ENCODE assay signal across 20 cellular contexts in the genomic region with DNA sequence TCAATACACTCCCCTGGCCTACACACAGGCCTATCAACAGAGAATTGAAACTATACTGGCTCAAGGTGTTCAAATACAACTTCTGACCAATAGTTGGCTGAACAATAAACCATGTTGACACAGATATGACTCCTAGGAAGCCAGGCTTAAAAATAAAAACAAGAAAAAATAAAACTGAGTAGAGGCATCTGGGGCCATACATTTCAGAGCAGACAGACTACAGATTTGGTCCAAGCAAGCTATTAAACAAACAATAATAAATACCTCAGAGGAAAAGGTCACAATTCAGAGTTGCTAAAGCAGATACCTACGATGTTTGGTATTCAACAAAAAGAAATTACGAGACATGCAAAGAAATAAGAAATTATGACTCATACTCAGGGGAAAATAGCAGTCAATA.
DNase-seq lines count a peak whose midpoint lies in the region; ATAC-seq and TF ChIP-seq lines count a peak whose summit lies in the region.
"Had no signal": no experiment of that assay in that cellular context is flagged by ENCODE, and none has a peak within 500 bp of the region (broad histone marks: within the 10 kb centered on the region; RNA-seq: fewer than 3 reads in every experiment).

No MANE protein-coding gene starts in this region.

- no peak for TF ChIP-seq POLR2A in gastrocnemius medialis (IDR thresholded peaks at IDR 0.05)
- no peak for TF ChIP-seq POLR2A in sigmoid colon (IDR thresholded peaks at IDR 0.05)

- H3K9ac ChIP-seq in PC-3 (ENCODE audit: low read length), result 0 out of 2 replicates have a peak overlapping the region, but pooled peaks have one; percentile 51
- H3K9ac ChIP-seq in smooth muscle cell (ENCODE audit: low read depth), result no peak overlapping the region

- H3K27me3 ChIP-seq in PC-3 (ENCODE audit: low read length), result no peaks in the 10 kb centered on the region
- H3K27me3 ChIP-seq in smooth muscle cell (ENCODE audit: low read depth), result no peaks in the 10 kb centered on the region
- H3K27me3 ChIP-seq in gastrocnemius medialis, result no peaks in the 10 kb centered on the region
- no peaks in the 10 kb centered on the region for H3K27me3 ChIP-seq in sigmoid colon
- H3K27me3 ChIP-seq: Peyer's patch had no signal

- TF ChIP-seq EP300 in sigmoid colon (IDR thresholded peaks at IDR 0.05), result no peak

- BruUV-seq in PC-3 (replicated peaks; lab: Mats Ljungman, UMichigan), result no TSS peak

- DNase-seq in EH (ENCODE audit: low read depth) (peak; percentile 67), HCEC 1CT (peak; percentile 3), PC-3 (peak; percentile 90), smooth muscle cell (lab: John Stamatoyannopoulos, UW; ENCODE audit: unreplicated experiment) (no peak), DMS 273 treated with DMSO at 0.1 percent for 48 hours (lab: John Stamatoyannopoulos, UW) (no peak), gastrocnemius medialis (no peak), sigmoid colon (no peak)
- DNase-seq: AML-193; C1 segment of cervical spinal cord; Caco-2; CD8-positive, alpha-beta T cell; DMS79 treated with DMSO at 0.1 percent for 48 hours; Kasumi-1; NCI-H2029; NCI-H526 treated with DMSO at 0.1 percent for 48 hours; Peyer's patch; SIG-M5 had no signal

- ATAC-seq in PC-3 (peak; percentile 89), gastrocnemius medialis (no peak)
- ATAC-seq: CD8-positive, alpha-beta T cell; HCT116; HepG2 had no signal

- H4K20me1 ChIP-seq in PC-3 (ENCODE audit: low read length) (no peaks in the 10 kb centered on the region), smooth muscle cell (ENCODE audit: low read depth) (no peaks in the 10 kb centered on the region)

- H3K4me1 ChIP-seq in PC-3 (ENCODE audit: insufficient read depth, low read length) (peaks cover 28% of the 10 kb centered on the region), smooth muscle cell (ENCODE audit: low read depth) (no peaks in the 10 kb centered on the region), gastrocnemius medialis (no peaks in the 10 kb centered on the region), sigmoid colon (no peaks in the 10 kb centered on the region)
- H3K4me1 ChIP-seq: Caco-2, Peyer's patch had no signal

- H3K79me2 ChIP-seq in PC-3 (ENCODE audit: low read length) (no peaks in the 10 kb centered on the region), smooth muscle cell (ENCODE audit: low read depth) (no peaks in the 10 kb centered on the region)

- 78% methylated on average over 2 of the region's 2 CpGs for WGBS in smooth muscle cell (ENCODE audit: low lambda C conversion rate)
- 87 to 89% methylated on average over 2 of the region's 2 CpGs for WGBS in sigmoid colon, 2 donors

- H3F3A ChIP-seq in PC-3 (ENCODE audit: low read length, unreplicated experiment) (peaks cover 18% of the 10 kb centered on the region), smooth muscle cell (ENCODE audit: low read depth) (no peaks in the 10 kb centered on the region)

- in situ Hi-C loops in gastrocnemius medialis (cut with MboI; ENCODE audit: low sequenced_read_pairs in 4 of 4), result no loop called here

- no peaks in the 10 kb centered on the region for H3K36me3 ChIP-seq in PC-3 (ENCODE audit: low read depth, low read length)
- no peaks in the 10 kb centered on the region for H3K36me3 ChIP-seq in smooth muscle cell (ENCODE audit: low read depth)
- H3K36me3 ChIP-seq in gastrocnemius medialis, result no peaks in the 10 kb centered on the region
- no peaks in the 10 kb centered on the region for H3K36me3 ChIP-seq in sigmoid colon
- H3K36me3 ChIP-seq: Peyer's patch had no signal

- H3K9me3 ChIP-seq in PC-3 (ENCODE audit: low read length), result no peaks in the 10 kb centered on the region
- no peaks in the 10 kb centered on the region for H3K9me3 ChIP-seq in smooth muscle cell (replicated peaks; ENCODE audit: low read depth)
- no peaks in the 10 kb centered on the region for H3K9me3 ChIP-seq in gastrocnemius medialis
- H3K9me3 ChIP-seq in sigmoid colon, result no peaks in the 10 kb centered on the region
- H3K9me3 ChIP-seq: Caco-2, Peyer's patch had no signal

- peak overlapping the region; percentile 55 for H3K4me2 ChIP-seq in PC-3 (ENCODE audit: low read length)
- H3K4me2 ChIP-seq in smooth muscle cell, result no peak overlapping the region

- intact Hi-C loops in PC-3 (cut with micrococcal nuclease), result loop anchor here (2.0 to 10.0 kb wide), 4 partner anchors 15 to 200 kb away; no protein-coding TSS in a partner anchor
- intact Hi-C loops in gastrocnemius medialis (cut with DNase I; ENCODE audit: low total_unique reads), result no loop called here
- intact Hi-C loops in sigmoid colon (cut with DNase I), result no loop called here

- no peaks in the 10 kb centered on the region for H3K9me2 ChIP-seq in PC-3 (replicated peaks; ENCODE audit: low read length)

- POLR2A ChIA-PET in PC-3 (lab: Charles Lee; ENCODE audit: unreplicated experiment), result no interaction called here

- no peak for TF ChIP-seq CTCF in PC-3 (conservative IDR thresholded peaks at IDR 0.05; ENCODE audit: low read depth, low read length)
- no peak for TF ChIP-seq CTCF in smooth muscle cell (IDR thresholded peaks at IDR 0.05; ENCODE audit: borderline replicate concordance, insufficient read depth, poor library complexity, severe bottlenecking)
- TF ChIP-seq CTCF in gastrocnemius medialis (IDR thresholded peaks at IDR 0.05 in 4 of 5, conservative IDR thresholded peaks at IDR 0.05 in 1 of 5), result no peak
- TF ChIP-seq CTCF in sigmoid colon (IDR thresholded peaks at IDR 0.05), result no peak

- H3K27ac ChIP-seq in PC-3 (ENCODE audit: low read length), result peak overlapping the region; percentile 95
- peak overlapping the region; percentile 7 for H3K27ac ChIP-seq in smooth muscle cell (ENCODE audit: low read depth)
- H3K27ac ChIP-seq in gastrocnemius medialis, result no peak overlapping the region
- H3K27ac ChIP-seq in sigmoid colon, result no peak overlapping the region
- H3K27ac ChIP-seq: Peyer's patch, SK-N-MC had no signal

- CTCF ChIA-PET in PC-3 (lab: Charles Lee), result interaction anchor here (0.6 kb wide), 2 partner anchors 101 to 351 kb away, joined by 3 to 4 read pairs; no protein-coding TSS in a partner anchor

- H2AFZ ChIP-seq in PC-3 (ENCODE audit: low read length), result no peak overlapping the region
- H2AFZ ChIP-seq in smooth muscle cell (ENCODE audit: low read depth), result peak overlapping the region; percentile 2

- H3K4me3 ChIP-seq in PC-3 (ENCODE audit: low read length) (no peak overlapping the region; the same call in 1 of the 2 replicates), smooth muscle cell (no peak overlapping the region), gastrocnemius medialis (no peak overlapping the region), sigmoid colon (no peak overlapping the region)
- H3K4me3 ChIP-seq: Peyer's patch, SK-N-MC had no signal

Comparison
In these comparisons a context has a peak if more than half of its experiments do, and no peak if none do; other contexts are left out.
1. DNase-seq: peak in EH (single experiment), HCEC 1CT (single experiment) and PC-3 (single experiment); none in smooth muscle cell (single experiment), DMS 273 treated with DMSO at 0.1 percent for 48 hours (single experiment), gastrocnemius medialis (0 of 2) and sigmoid colon (single experiment).
2. H3K27ac ChIP-seq: peak in PC-3 (single experiment) and smooth muscle cell (single experiment); none in gastrocnemius medialis (0 of 4) and sigmoid colon (0 of 4).